In the genomic region with DNA sequence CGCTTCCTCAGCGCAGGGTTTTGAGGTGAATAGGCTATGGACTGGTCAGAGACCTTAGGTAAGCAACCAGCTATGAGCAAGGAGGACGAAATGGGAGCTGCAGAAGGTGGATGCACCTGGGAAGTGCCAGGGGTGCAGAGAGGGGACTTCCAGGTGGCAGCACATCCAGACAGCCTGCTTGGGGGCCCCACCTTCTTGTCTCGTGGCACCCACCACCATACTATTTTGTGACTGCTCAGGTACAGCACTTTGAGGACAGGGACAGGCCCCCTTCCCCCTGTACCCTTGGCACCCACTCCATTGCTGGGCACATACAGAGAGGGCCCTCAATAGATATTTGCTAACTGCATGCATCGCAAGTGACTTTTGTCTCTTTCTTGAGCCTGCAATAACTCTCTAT, we compare ENCODE assay signal across 17 cellular contexts. TPM values are rescaled to one million over a fixed set of nuclear protein-coding genes. Genes with fewer than 3 reads are reported as not detected.
DNase-seq lines count a peak whose midpoint lies in the region; ATAC-seq and FAIRE-seq lines count a peak whose summit lies in the region.
"Had no signal": no experiment of that assay in that cellular context is flagged by ENCODE, and none has a peak within 500 bp of the region (broad histone marks: within the 10 kb centered on the region; RNA-seq: fewer than 3 reads in every experiment).

No MANE protein-coding gene starts in this region.

- H3K18ac ChIP-seq in trophoblast cell (ENCODE audit: low read length), result no peak overlapping the region

- no peak overlapping the region for H3K4me3 Mint-ChIP-seq in effector memory CD8-positive, alpha-beta T cell
- H3K4me3 Mint-ChIP-seq: CD4-positive, alpha-beta memory T cell had no signal

- H3K4me1 Mint-ChIP-seq in effector memory CD8-positive, alpha-beta T cell (ENCODE audit: low read depth in 2 of 2), result peaks cover 0 to 20% of the 10 kb centered on the region in 2 donors

- H4K8ac ChIP-seq in trophoblast cell (ENCODE audit: low read depth, low read length), result no peak overlapping the region

- H3K27me3 ChIP-seq in BLaER1 treated with 17β-estradiol and CSF1 and Interleukin-3, amounts not matched to agents 10 nM and 100 nM, result peaks cover 0 to 7% (median 0%) of the 10 kb centered on the region in 11 experiments; a peak in 1 of 22 replicates
- H3K27me3 ChIP-seq in iPS-20b (ENCODE audit: insufficient read depth, low read length) (peaks cover 21% of the 10 kb centered on the region), trophoblast cell (ENCODE audit: insufficient read depth, low read length) (no peaks in the 10 kb centered on the region), small intestine (ENCODE audit: control insufficient read depth in 2 of 2, insufficient read depth in 2 of 2, low read length in 2 of 2) (no peaks in the 10 kb centered on the region)

- no peak overlapping the region for H4K91ac ChIP-seq in trophoblast cell (ENCODE audit: low read depth, low read length)

- H3K9me3 ChIP-seq in BLaER1 treated with 17β-estradiol and CSF1 and Interleukin-3, amounts not matched to agents 10 nM and 100 nM (replicated peaks in 1 of 11), result no peaks in the 10 kb centered on the region
- no peaks in the 10 kb centered on the region for H3K9me3 ChIP-seq in iPS-20b (ENCODE audit: insufficient read depth, low read depth, low read length)
- H3K9me3 ChIP-seq in trophoblast cell (ENCODE audit: insufficient read depth, low read depth, low read length), result peaks cover 5% of the 10 kb centered on the region
- H3K9me3 ChIP-seq in small intestine (ENCODE audit: control insufficient read depth, low read depth), result no peaks in the 10 kb centered on the region

- peak overlapping the region; percentile 26 for H2BK12ac ChIP-seq in trophoblast cell (ENCODE audit: low read length)

- H2BK5ac ChIP-seq in trophoblast cell (ENCODE audit: low read depth, low read length, poor library complexity), result no peak overlapping the region

- no peak overlapping the region for H3K23ac ChIP-seq in trophoblast cell (ENCODE audit: low read length)

- H3K36me3 ChIP-seq in BLaER1 treated with 17β-estradiol and CSF1 and Interleukin-3, amounts not matched to agents 10 nM and 100 nM, result no peaks in the 10 kb centered on the region
- H3K36me3 ChIP-seq in iPS-20b (ENCODE audit: insufficient read depth, low read depth, low read length) (no peaks in the 10 kb centered on the region), trophoblast cell (ENCODE audit: control insufficient read depth in 1 of 2, insufficient read depth in 2 of 2, low read length in 2 of 2) (no peaks in the 10 kb centered on the region), small intestine (ENCODE audit: control insufficient read depth in 2 of 2, insufficient read depth in 2 of 2, low read length in 2 of 2) (no peaks in the 10 kb centered on the region)

- H3K9ac ChIP-seq in BLaER1 treated with 17β-estradiol and CSF1 and Interleukin-3, amounts not matched to agents 10 nM and 100 nM, result peak overlapping the region in 1 of 11 experiments; percentile 50; a peak in 1 of 22 replicates
- H3K9ac ChIP-seq in iPS-20b (ENCODE audit: low read depth, low read length) (0 out of 2 replicates have a peak overlapping the region, but pooled peaks have one; percentile 11), trophoblast cell (ENCODE audit: low read length) (no peak overlapping the region)

- peaks cover 2% of the 10 kb centered on the region for H3K79me2 ChIP-seq in trophoblast cell (ENCODE audit: control insufficient read depth, insufficient read depth, low read length, poor library complexity)

- ATAC-seq in effector memory CD8-positive, alpha-beta T cell (replicated peaks), result peak; percentile 19
- ATAC-seq in HG02642 (IDR thresholded peaks at IDR 0.05; ENCODE audit: poor library complexity, unreplicated experiment) (no peak), left colon (no peak)

- peak overlapping the region; percentile 31 for H2AK5ac ChIP-seq in trophoblast cell (ENCODE audit: low read length)

- no peak for DNase-seq in effector memory CD8-positive, alpha-beta T cell
- no peak for DNase-seq in trophoblast cell
- DNase-seq in left colon, result no peak
- no peak for DNase-seq in DMS79 (lab: John Stamatoyannopoulos, UW)
- DNase-seq in small intestine, result no peak
- DNase-seq: 8988T; ACHN; CD4-positive, alpha-beta memory T cell; DND-41; GDM1 had no signal

- no CpG with 5 or more reads among the region's 5 CpGs for WGBS in trophoblast cell (ENCODE audit: extremely low coverage, insufficient coverage, insufficient read length)
- WGBS in small intestine, 3 donors, result 79 to 85% (median 84%) methylated on average over 5 of the region's 5 CpGs

- no peak overlapping the region for H3K4ac ChIP-seq in trophoblast cell (ENCODE audit: low read depth, low read length)

- peaks cover 31 to 85% (median 75%) of the 10 kb centered on the region in 10 experiments for H3K4me1 ChIP-seq in BLaER1 treated with 17β-estradiol and CSF1 and Interleukin-3, amounts not matched to agents 10 nM and 100 nM
- H3K4me1 ChIP-seq in iPS-20b (ENCODE audit: insufficient read depth, low read length), result peaks cover 6% of the 10 kb centered on the region; the same call in 1 of the 2 replicates
- H3K4me1 ChIP-seq in trophoblast cell (ENCODE audit: control insufficient read depth in 1 of 2, insufficient read depth in 2 of 2, low read length in 2 of 2), result peaks cover 23 to 30% of the 10 kb centered on the region in 2 experiments
- no peaks in the 10 kb centered on the region for H3K4me1 ChIP-seq in small intestine (ENCODE audit: control insufficient read depth in 2 of 2, insufficient read depth in 1 of 2, low read depth in 1 of 2, low read length in 1 of 2)

- intact Hi-C loops in left colon (cut with DNase I, micrococcal nuclease), result no loop called here

- no peaks in the 10 kb centered on the region; a peak in 1 of 22 replicates for H4K20me1 ChIP-seq in BLaER1 treated with 17β-estradiol and CSF1 and Interleukin-3, amounts not matched to agents 10 nM and 100 nM

- no peak for FAIRE-seq in small intestine (lab: Jason Lieb, UNC)
- FAIRE-seq: GM12892 had no signal

- no peak overlapping the region for H3K27ac Mint-ChIP-seq in effector memory CD8-positive, alpha-beta T cell
- H3K27ac Mint-ChIP-seq: CD4-positive, alpha-beta memory T cell had no signal

- H3K4me3 ChIP-seq in BLaER1 treated with 17β-estradiol and CSF1 and Interleukin-3, amounts not matched to agents 10 nM and 100 nM, result no peak overlapping the region
- H3K4me3 ChIP-seq in iPS-20b (ENCODE audit: low read length) (no peak overlapping the region), trophoblast cell (ENCODE audit: low read depth, low read length) (no peak overlapping the region), small intestine (ENCODE audit: low read depth in 1 of 2, low read length in 2 of 2) (no peak overlapping the region)

- peaks cover 18% of the 10 kb centered on the region for H3K79me1 ChIP-seq in trophoblast cell (ENCODE audit: low read length)

- H3K9me3 Mint-ChIP-seq in effector memory CD8-positive, alpha-beta T cell, result no peaks in the 10 kb centered on the region
- H3K9me3 Mint-ChIP-seq: CD4-positive, alpha-beta memory T cell had no signal

- H4K12ac ChIP-seq in trophoblast cell (ENCODE audit: low read depth, low read length), result no peak overlapping the region

- peak overlapping the region in 2 of 11 experiments; percentile 33 to 82; a peak in 1 of 22 replicates for H3K27ac ChIP-seq in BLaER1 treated with 17β-estradiol and CSF1 and Interleukin-3, amounts not matched to agents 10 nM and 100 nM
- H3K27ac ChIP-seq in iPS-20b (ENCODE audit: low read length) (no peak overlapping the region), trophoblast cell (ENCODE audit: low read depth, low read length) (no peak overlapping the region), small intestine (ENCODE audit: low read depth in 1 of 2, low read length in 1 of 2) (no peak overlapping the region)
- H3K27ac ChIP-seq: C4-2B had no signal

- no peak overlapping the region for H2BK120ac ChIP-seq in trophoblast cell (ENCODE audit: insufficient read depth, low read length, poor library complexity)

- peaks cover 28 to 29% of the 10 kb centered on the region in 2 donors for H3K27me3 Mint-ChIP-seq in effector memory CD8-positive, alpha-beta T cell

- peak overlapping the region in 9 of 11 experiments; percentile 81 to 96 (median 91); a peak in 16 of 22 replicates for H3K4me2 ChIP-seq in BLaER1 treated with 17β-estradiol and CSF1 and Interleukin-3, amounts not matched to agents 10 nM and 100 nM
- no peak overlapping the region for H3K4me2 ChIP-seq in trophoblast cell (ENCODE audit: low read length)

- H2AFZ ChIP-seq in trophoblast cell (ENCODE audit: insufficient read depth, low read length, poor library complexity), result no peak overlapping the region

- no peaks in the 10 kb centered on the region for H3K36me3 Mint-ChIP-seq in effector memory CD8-positive, alpha-beta T cell (ENCODE audit: insufficient read depth)
- H3K36me3 Mint-ChIP-seq: CD4-positive, alpha-beta memory T cell had no signal

- H3K14ac ChIP-seq in trophoblast cell (ENCODE audit: low read length), result no peak overlapping the region

RNA-seq across cellular contexts. Expression of a gene that starts 0.8 kb away (rescaled TPM):
- polyA plus RNA-seq in trophoblast cell (2013), result 0.08 TPM in 1 of 2 replicates, not detected in the other
- total RNA-seq in left colon, result under 1 TPM in 1 of 2 donors, not detected in 1; 0.49 TPM
- polyA plus RNA-seq in small intestine, result 10 to 100 TPM in 2 of 3 donors, 1 to 10 TPM in 1; 4.0 to 22.7 (median 17.4) TPM
- total RNA-seq: CD4-positive, alpha-beta memory T cell; H7; HT1080 had no signal
- polyA plus RNA-seq: CD4-positive, alpha-beta memory T cell had no signal

RNA-seq across cellular contexts. Expression of a gene that starts 16.7 kb away (rescaled TPM):
- polyA plus RNA-seq in trophoblast cell (2013), result 0.74 and 0.76 TPM in 2 replicates
- 1 to 10 TPM; 5.3 to 6.5 TPM for total RNA-seq in left colon
- 100 to 1,000 TPM in 2 of 3 donors, 10 to 100 TPM in 1; 42.8 to 119 (median 104) TPM for polyA plus RNA-seq in small intestine
- total RNA-seq: HT1080 had no signal

RNA-seq across cellular contexts. Expression of a gene that starts 30.9 kb away (rescaled TPM):
- polyA plus RNA-seq in trophoblast cell (2013), result 0.04 TPM in 1 of 2 replicates, not detected in the other
- total RNA-seq in left colon, result under 1 TPM; 0.18 to 0.59 TPM
- polyA plus RNA-seq in small intestine, result under 1 TPM in 1 of 3 donors, not detected in 2; 0.04 TPM
- total RNA-seq: CD4-positive, alpha-beta memory T cell; H7; HT1080 had no signal
- polyA plus RNA-seq: CD4-positive, alpha-beta memory T cell had no signal

RNA-seq across cellular contexts. Expression of a gene that starts 45.2 kb away (rescaled TPM):
- polyA plus RNA-seq in trophoblast cell (2013), result 7.7 and 8.1 TPM in 2 replicates
- total RNA-seq in left colon, result 1 to 10 TPM; 1.6 to 1.7 TPM
- 1 to 10 TPM in 2 of 3 donors, under 1 TPM in 1; 0.22 to 5.1 (median 1.4) TPM for polyA plus RNA-seq in small intestine
